1 cellular context compared by ENCODE assay signal in the genomic region with DNA sequence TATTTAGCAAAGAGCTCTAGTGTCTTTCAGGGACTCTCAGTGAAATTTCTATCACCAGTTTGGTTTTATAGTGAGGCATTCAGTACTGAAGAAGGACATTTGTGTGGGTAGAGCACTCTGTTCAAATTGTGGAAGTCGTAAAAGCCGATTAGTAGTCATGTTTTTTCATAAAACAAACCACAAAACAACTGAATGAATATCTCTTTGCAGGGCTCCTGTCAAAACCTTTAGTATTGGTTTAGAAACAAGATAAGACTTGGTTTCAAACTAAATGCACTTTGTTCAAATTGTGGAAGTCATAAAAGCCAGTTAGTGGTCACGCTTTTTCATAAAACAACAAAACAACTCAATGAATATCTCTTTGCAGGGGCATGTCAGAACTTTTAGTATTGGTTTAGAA.
TF ChIP-seq lines count a peak whose summit lies in the region.

No MANE protein-coding gene starts in this region.

TF ChIP-seq in HEK293, 187 proteins besides CTCF, POLR2A, EP300 and RAD21 (continued from another document and continues in another):
- no peak for TF ChIP-seq ZNF701 (tag by site-specific recombination; IDR thresholded peaks at IDR 0.05)
- no peak for TF ChIP-seq ZBTB21 (tag by site-specific recombination; IDR thresholded peaks at IDR 0.05)
- no peak for TF ChIP-seq SP7 (tag by site-specific recombination; IDR thresholded peaks at IDR 0.05)
- TF ChIP-seq, protein P1, sequence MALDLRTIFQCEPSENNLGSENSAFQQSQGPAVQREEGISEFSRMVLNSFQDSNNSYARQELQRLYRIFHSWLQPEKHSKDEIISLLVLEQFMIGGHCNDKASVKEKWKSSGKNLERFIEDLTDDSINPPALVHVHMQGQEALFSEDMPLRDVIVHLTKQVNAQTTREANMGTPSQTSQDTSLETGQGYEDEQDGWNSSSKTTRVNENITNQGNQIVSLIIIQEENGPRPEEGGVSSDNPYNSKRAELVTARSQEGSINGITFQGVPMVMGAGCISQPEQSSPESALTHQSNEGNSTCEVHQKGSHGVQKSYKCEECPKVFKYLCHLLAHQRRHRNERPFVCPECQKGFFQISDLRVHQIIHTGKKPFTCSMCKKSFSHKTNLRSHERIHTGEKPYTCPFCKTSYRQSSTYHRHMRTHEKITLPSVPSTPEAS (tag by site-specific recombination; IDR thresholded peaks at IDR 0.05) = no peak
- TF ChIP-seq, protein P2, sequence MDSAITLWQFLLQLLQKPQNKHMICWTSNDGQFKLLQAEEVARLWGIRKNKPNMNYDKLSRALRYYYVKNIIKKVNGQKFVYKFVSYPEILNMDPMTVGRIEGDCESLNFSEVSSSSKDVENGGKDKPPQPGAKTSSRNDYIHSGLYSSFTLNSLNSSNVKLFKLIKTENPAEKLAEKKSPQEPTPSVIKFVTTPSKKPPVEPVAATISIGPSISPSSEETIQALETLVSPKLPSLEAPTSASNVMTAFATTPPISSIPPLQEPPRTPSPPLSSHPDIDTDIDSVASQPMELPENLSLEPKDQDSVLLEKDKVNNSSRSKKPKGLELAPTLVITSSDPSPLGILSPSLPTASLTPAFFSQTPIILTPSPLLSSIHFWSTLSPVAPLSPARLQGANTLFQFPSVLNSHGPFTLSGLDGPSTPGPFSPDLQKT (IDR thresholded peaks at IDR 0.05; ENCODE audit: borderline replicate concordance, low read depth, low read length) = no peak
- peak; percentile 42; the same call in 1 of the 2 replicates for TF ChIP-seq ZNF394 (tag by site-specific recombination; IDR thresholded peaks at IDR 0.05; ENCODE audit: borderline replicate concordance)
- TF ChIP-seq ZNF843 (tag by site-specific recombination; IDR thresholded peaks at IDR 0.05) = peak; percentile 99
- TF ChIP-seq, protein P3, sequence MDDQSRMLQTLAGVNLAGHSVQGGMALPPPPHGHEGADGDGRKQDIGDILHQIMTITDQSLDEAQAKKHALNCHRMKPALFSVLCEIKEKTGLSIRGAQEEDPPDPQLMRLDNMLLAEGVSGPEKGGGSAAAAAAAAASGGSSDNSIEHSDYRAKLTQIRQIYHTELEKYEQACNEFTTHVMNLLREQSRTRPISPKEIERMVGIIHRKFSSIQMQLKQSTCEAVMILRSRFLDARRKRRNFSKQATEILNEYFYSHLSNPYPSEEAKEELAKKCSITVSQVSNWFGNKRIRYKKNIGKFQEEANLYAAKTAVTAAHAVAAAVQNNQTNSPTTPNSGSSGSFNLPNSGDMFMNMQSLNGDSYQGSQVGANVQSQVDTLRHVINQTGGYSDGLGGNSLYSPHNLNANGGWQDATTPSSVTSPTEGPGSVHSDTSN (CRISPR knock-in tag; IDR thresholded peaks at IDR 0.05) = no peak
- TF ChIP-seq ZBTB8A (tag by site-specific recombination; IDR thresholded peaks at IDR 0.05) = peak; percentile 32; the same call in 1 of the 2 replicates
- TF ChIP-seq, protein P4, sequence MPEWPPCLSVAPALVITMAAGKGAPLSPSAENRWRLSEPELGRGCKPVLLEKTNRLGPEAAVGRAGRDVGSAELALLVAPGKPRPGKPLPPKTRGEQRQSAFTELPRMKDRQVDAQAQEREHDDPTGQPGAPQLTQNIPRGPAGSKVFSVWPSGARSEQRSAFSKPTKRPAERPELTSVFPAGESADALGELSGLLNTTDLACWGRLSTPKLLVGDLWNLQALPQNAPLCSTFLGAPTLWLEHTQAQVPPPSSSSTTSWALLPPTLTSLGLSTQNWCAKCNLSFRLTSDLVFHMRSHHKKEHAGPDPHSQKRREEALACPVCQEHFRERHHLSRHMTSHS (tag by site-specific recombination; IDR thresholded peaks at IDR 0.05) = peak; percentile 75
- TF ChIP-seq ZNF558 (tag by site-specific recombination; IDR thresholded peaks at IDR 0.05) = no peak
- TF ChIP-seq, protein P5, sequence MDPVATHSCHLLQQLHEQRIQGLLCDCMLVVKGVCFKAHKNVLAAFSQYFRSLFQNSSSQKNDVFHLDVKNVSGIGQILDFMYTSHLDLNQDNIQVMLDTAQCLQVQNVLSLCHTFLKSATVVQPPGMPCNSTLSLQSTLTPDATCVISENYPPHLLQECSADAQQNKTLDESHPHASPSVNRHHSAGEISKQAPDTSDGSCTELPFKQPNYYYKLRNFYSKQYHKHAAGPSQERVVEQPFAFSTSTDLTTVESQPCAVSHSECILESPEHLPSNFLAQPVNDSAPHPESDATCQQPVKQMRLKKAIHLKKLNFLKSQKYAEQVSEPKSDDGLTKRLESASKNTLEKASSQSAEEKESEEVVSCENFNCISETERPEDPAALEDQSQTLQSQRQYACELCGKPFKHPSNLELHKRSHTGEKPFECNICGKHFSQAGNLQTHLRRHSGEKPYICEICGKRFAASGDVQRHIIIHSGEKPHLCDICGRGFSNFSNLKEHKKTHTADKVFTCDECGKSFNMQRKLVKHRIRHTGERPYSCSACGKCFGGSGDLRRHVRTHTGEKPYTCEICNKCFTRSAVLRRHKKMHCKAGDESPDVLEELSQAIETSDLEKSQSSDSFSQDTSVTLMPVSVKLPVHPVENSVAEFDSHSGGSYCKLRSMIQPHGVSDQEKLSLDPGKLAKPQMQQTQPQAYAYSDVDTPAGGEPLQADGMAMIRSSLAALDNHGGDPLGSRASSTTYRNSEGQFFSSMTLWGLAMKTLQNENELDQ (tag by site-specific recombination; IDR thresholded peaks at IDR 0.05; ENCODE audit: low read depth) = peak; percentile 55; the same call in 1 of the 2 replicates
- TF ChIP-seq ZNF521 (tag by site-specific recombination; IDR thresholded peaks at IDR 0.05) = no peak
- no peak for TF ChIP-seq BCL11A (tag by site-specific recombination; IDR thresholded peaks at IDR 0.05; ENCODE audit: low read depth)
- no peak for TF ChIP-seq ZNF292 (tag by site-specific recombination; IDR thresholded peaks at IDR 0.05; ENCODE audit: borderline replicate concordance, low read depth)
- no peak for TF ChIP-seq SALL2 (tag by site-specific recombination; IDR thresholded peaks at IDR 0.05; ENCODE audit: borderline replicate concordance)
- TF ChIP-seq ZNF335 (tag by site-specific recombination; conservative IDR thresholded peaks at IDR 0.05) = no peak
- peak; percentile 73 for TF ChIP-seq GFI1B (tag by site-specific recombination; IDR thresholded peaks at IDR 0.05)
- TF ChIP-seq HOXD13 (CRISPR knock-in tag; IDR thresholded peaks at IDR 0.05; ENCODE audit: borderline replicate concordance) = peak; percentile 90; the same call in 1 of the 2 replicates
- TF ChIP-seq ZFP3 (tag by site-specific recombination; IDR thresholded peaks at IDR 0.05; ENCODE audit: low read depth) = 0 out of 2 replicates have a peak, but pooled peaks have one; percentile 9
- no peak for TF ChIP-seq ZNF37A (tag by site-specific recombination; IDR thresholded peaks at IDR 0.05)
- TF ChIP-seq ZNF214 (tag by site-specific recombination; IDR thresholded peaks at IDR 0.05; ENCODE audit: borderline replicate concordance) = no peak
- 0 out of 2 replicates have a peak, but pooled peaks have one; percentile 25 for TF ChIP-seq ZNF596 (tag by site-specific recombination; IDR thresholded peaks at IDR 0.05)
- peak; percentile 61 for TF ChIP-seq KLF10 (tag by site-specific recombination; IDR thresholded peaks at IDR 0.05)
- TF ChIP-seq ZNF792 (tag by site-specific recombination; IDR thresholded peaks at IDR 0.05) = no peak
- TF ChIP-seq ZNF274 (IDR thresholded peaks at IDR 0.05; ENCODE audit: low read length) = no peak
- no peak for TF ChIP-seq ZNF274 (tag by site-specific recombination; IDR thresholded peaks at IDR 0.05; ENCODE audit: borderline replicate concordance)
- TF ChIP-seq, protein P6, sequence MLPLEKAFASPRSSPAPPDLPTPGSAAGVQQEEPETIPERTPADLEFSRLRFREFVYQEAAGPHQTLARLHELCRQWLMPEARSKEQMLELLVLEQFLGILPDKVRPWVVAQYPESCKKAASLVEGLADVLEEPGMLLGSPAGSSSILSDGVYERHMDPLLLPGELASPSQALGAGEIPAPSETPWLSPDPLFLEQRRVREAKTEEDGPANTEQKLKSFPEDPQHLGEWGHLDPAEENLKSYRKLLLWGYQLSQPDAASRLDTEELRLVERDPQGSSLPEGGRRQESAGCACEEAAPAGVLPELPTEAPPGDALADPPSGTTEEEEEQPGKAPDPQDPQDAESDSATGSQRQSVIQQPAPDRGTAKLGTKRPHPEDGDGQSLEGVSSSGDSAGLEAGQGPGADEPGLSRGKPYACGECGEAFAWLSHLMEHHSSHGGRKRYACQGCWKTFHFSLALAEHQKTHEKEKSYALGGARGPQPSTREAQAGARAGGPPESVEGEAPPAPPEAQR (tag by site-specific recombination; IDR thresholded peaks at IDR 0.05) = no peak
- peak; percentile 73 for TF ChIP-seq WT1 (tag by site-specific recombination; IDR thresholded peaks at IDR 0.05)
- TF ChIP-seq OVOL3 (tag by site-specific recombination; IDR thresholded peaks at IDR 0.05) = peak; percentile 96
- TF ChIP-seq KLF8 (tag by site-specific recombination; IDR thresholded peaks at IDR 0.05) = no peak
- TF ChIP-seq, protein P7, sequence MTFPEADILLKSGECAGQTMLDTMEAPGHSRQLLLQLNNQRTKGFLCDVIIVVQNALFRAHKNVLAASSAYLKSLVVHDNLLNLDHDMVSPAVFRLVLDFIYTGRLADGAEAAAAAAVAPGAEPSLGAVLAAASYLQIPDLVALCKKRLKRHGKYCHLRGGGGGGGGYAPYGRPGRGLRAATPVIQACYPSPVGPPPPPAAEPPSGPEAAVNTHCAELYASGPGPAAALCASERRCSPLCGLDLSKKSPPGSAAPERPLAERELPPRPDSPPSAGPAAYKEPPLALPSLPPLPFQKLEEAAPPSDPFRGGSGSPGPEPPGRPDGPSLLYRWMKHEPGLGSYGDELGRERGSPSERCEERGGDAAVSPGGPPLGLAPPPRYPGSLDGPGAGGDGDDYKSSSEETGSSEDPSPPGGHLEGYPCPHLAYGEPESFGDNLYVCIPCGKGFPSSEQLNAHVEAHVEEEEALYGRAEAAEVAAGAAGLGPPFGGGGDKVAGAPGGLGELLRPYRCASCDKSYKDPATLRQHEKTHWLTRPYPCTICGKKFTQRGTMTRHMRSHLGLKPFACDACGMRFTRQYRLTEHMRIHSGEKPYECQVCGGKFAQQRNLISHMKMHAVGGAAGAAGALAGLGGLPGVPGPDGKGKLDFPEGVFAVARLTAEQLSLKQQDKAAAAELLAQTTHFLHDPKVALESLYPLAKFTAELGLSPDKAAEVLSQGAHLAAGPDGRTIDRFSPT (tag by site-specific recombination; IDR thresholded peaks at IDR 0.05) = no peak
- no peak for TF ChIP-seq ZNF571 (tag by site-specific recombination; IDR thresholded peaks at IDR 0.05)
- no peak for TF ChIP-seq ZNF426 (tag by site-specific recombination; IDR thresholded peaks at IDR 0.05)
- TF ChIP-seq ZNF266 (tag by site-specific recombination; IDR thresholded peaks at IDR 0.05; ENCODE audit: low read depth) = no peak
- no peak for TF ChIP-seq ZNF132 (tag by site-specific recombination; IDR thresholded peaks at IDR 0.05; ENCODE audit: borderline replicate concordance)
- TF ChIP-seq, protein P8, sequence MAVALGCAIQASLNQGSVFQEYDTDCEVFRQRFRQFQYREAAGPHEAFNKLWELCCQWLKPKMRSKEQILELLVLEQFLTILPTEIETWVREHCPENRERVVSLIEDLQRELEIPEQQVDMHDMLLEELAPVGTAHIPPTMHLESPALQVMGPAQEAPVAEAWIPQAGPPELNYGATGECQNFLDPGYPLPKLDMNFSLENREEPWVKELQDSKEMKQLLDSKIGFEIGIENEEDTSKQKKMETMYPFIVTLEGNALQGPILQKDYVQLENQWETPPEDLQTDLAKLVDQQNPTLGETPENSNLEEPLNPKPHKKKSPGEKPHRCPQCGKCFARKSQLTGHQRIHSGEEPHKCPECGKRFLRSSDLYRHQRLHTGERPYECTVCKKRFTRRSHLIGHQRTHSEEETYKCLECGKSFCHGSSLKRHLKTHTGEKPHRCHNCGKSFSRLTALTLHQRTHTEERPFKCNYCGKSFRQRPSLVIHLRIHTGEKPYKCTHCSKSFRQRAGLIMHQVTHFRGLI (tag by site-specific recombination; IDR thresholded peaks at IDR 0.05) = peak; percentile 60; the same call in 1 of the 2 replicates
- TF ChIP-seq ZBTB48 (tag by site-specific recombination; IDR thresholded peaks at IDR 0.05) = no peak
- no peak for TF ChIP-seq ZNF202 (tag by site-specific recombination; IDR thresholded peaks at IDR 0.05; ENCODE audit: borderline replicate concordance)
- TF ChIP-seq ZNF654 (tag by site-specific recombination; IDR thresholded peaks at IDR 0.05; ENCODE audit: low read depth) = no peak
- no peak for TF ChIP-seq BCL11B (tag by site-specific recombination; IDR thresholded peaks at IDR 0.05; ENCODE audit: low read depth)
- no peak for TF ChIP-seq ZNF133 (tag by site-specific recombination; IDR thresholded peaks at IDR 0.05)
- no peak for TF ChIP-seq ZNF16 (tag by site-specific recombination; IDR thresholded peaks at IDR 0.05; ENCODE audit: low read depth)
- TF ChIP-seq ZNF544 (tag by site-specific recombination; IDR thresholded peaks at IDR 0.05) = no peak
- TF ChIP-seq, protein P9, sequence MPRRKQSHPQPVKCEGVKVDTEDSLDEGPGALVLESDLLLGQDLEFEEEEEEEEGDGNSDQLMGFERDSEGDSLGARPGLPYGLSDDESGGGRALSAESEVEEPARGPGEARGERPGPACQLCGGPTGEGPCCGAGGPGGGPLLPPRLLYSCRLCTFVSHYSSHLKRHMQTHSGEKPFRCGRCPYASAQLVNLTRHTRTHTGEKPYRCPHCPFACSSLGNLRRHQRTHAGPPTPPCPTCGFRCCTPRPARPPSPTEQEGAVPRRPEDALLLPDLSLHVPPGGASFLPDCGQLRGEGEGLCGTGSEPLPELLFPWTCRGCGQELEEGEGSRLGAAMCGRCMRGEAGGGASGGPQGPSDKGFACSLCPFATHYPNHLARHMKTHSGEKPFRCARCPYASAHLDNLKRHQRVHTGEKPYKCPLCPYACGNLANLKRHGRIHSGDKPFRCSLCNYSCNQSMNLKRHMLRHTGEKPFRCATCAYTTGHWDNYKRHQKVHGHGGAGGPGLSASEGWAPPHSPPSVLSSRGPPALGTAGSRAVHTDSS (tag by site-specific recombination; IDR thresholded peaks at IDR 0.05) = peak; percentile 55
- TF ChIP-seq ZFHX2 (tag by site-specific recombination; conservative IDR thresholded peaks at IDR 0.05) = peak; percentile 55
- no peak for TF ChIP-seq ZNF830 (tag by site-specific recombination; IDR thresholded peaks at IDR 0.05; ENCODE audit: low read depth)
- TF ChIP-seq GLI2 (tag by site-specific recombination; IDR thresholded peaks at IDR 0.05; ENCODE audit: borderline replicate concordance, low read depth) = peak; percentile 90
- TF ChIP-seq, protein P10, sequence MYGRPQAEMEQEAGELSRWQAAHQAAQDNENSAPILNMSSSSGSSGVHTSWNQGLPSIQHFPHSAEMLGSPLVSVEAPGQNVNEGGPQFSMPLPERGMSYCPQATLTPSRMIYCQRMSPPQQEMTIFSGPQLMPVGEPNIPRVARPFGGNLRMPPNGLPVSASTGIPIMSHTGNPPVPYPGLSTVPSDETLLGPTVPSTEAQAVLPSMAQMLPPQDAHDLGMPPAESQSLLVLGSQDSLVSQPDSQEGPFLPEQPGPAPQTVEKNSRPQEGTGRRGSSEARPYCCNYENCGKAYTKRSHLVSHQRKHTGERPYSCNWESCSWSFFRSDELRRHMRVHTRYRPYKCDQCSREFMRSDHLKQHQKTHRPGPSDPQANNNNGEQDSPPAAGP (tag by site-specific recombination; IDR thresholded peaks at IDR 0.05) = no peak
